8 cellular contexts compared by ENCODE assay signal in genomic region chr2:20411361-20411894, GRCh38. TPM values are rescaled to one million over a fixed set of nuclear protein-coding genes. Genes with fewer than 3 reads are reported as not detected.
DNase-seq lines count a peak whose midpoint lies in the region; ATAC-seq and TF ChIP-seq lines count a peak whose summit lies in the region.

No MANE protein-coding gene starts in this region.

- H3K4me1 ChIP-seq in tibial artery = peaks cover 0 to 3% (median 0%) of the 10 kb centered on the region in 4 donors

- peaks cover 11 to 12% of the 10 kb centered on the region in 2 donors for H3K9me3 Mint-ChIP-seq in activated T-cell treated with anti-CD3 and anti-CD28 coated beads, Interleukin-2, amount 50 U/mL, for 72 hours

- H3K27me3 Mint-ChIP-seq in activated T-cell treated with anti-CD3 and anti-CD28 coated beads, Interleukin-2, amount 50 U/mL, for 72 hours (ENCODE audit: low read depth) = peaks cover 12% of the 10 kb centered on the region

- H3K36me3 Mint-ChIP-seq in activated T-cell treated with anti-CD3 and anti-CD28 coated beads, Interleukin-2, amount 50 U/mL, for 72 hours (ENCODE audit: insufficient read depth in 2 of 2) = peaks cover 16 to 18% of the 10 kb centered on the region in 2 donors

- no peaks in the 10 kb centered on the region for H3K36me3 ChIP-seq in tibial artery

- H3K27me3 ChIP-seq in tibial artery = no peaks in the 10 kb centered on the region

- H3K4me1 Mint-ChIP-seq in activated T-cell treated with anti-CD3 and anti-CD28 coated beads, Interleukin-2, amount 50 U/mL, for 72 hours (ENCODE audit: low read depth) = no peaks in the 10 kb centered on the region

- peak; percentile 83 for DNase-seq in DMS53 (lab: John Stamatoyannopoulos, UW)
- DNase-seq in RKO (ENCODE audit: low spot score) = peak; percentile 75
- DNase-seq in activated T-cell treated with anti-CD3 and anti-CD28 coated beads, Interleukin-2, amount 50 U/mL, for 72 hours = peak; percentile 69 to 74
- DNase-seq in fibroblast of villous mesenchyme (ENCODE audit: low read depth) = peak; percentile 86
- DNase-seq in occipital lobe (lab: John Stamatoyannopoulos, UW) = peak; percentile 23
- peak; percentile 94 to 95 for DNase-seq in tibial artery

- TF ChIP-seq CTCF in fibroblast of villous mesenchyme (IDR thresholded peaks at IDR 0.05; ENCODE audit: insufficient read depth, low read depth, low read length) (peak; percentile 87), tibial artery (IDR thresholded peaks at IDR 0.05) (peak; percentile 87 to 89)

- ATAC-seq in GM19467 (IDR thresholded peaks at IDR 0.05; ENCODE audit: unreplicated experiment) (peak; percentile 95), HG03521 (IDR thresholded peaks at IDR 0.05; ENCODE audit: unreplicated experiment) (peak; percentile 100)
- peak; percentile 84 to 90 for ATAC-seq in activated T-cell treated with anti-CD3 and anti-CD28 coated beads, Interleukin-2, amount 50 U/mL, for 72 hours (replicated peaks in 1 of 2)

- intact Hi-C loops in tibial artery (cut with DNase I; ENCODE audit: low total_unique reads) = no loop called here

- H3K9me3 ChIP-seq in tibial artery = peaks cover 0 to 22% (median 6%) of the 10 kb centered on the region in 3 donors

- no peak overlapping the region for H3K4me3 ChIP-seq in fibroblast of villous mesenchyme (ENCODE audit: low read depth, low read length)
- no peak overlapping the region for H3K4me3 ChIP-seq in tibial artery

- no peak overlapping the region for H3K27ac Mint-ChIP-seq in activated T-cell treated with anti-CD3 and anti-CD28 coated beads, Interleukin-2, amount 50 U/mL, for 72 hours

- no peak overlapping the region for H3K4me3 Mint-ChIP-seq in activated T-cell treated with anti-CD3 and anti-CD28 coated beads, Interleukin-2, amount 50 U/mL, for 72 hours

- no peak overlapping the region for H3K27ac ChIP-seq in tibial artery

RNA-seq across cellular contexts. Expression of gene RHOB, which starts 35.4 kb away (rescaled TPM):
- total RNA-seq in activated T-cell treated with anti-CD3 and anti-CD28 coated beads, Interleukin-2, amount 50 U/mL, for 72 hours = 10 to 100 TPM; 17.5 to 44.7 TPM
- total RNA-seq in fibroblast of villous mesenchyme (142 and 195 TPM in 2 replicates), occipital lobe (296 TPM)

Comparison
In these comparisons a context has a peak if more than half of its experiments do, and no peak if none do; other contexts are left out.
1. DNase-seq: peak in every context shown above with its lines; median percentile 94 in tibial artery; 86 in fibroblast of villous mesenchyme; 83 in DMS53; 75 in RKO; 72 in activated T-cell treated with anti-CD3 and anti-CD28 coated beads, Interleukin-2, amount 50 U/mL, for 72 hours; 23 in occipital lobe.